ENCODE assay signal across 1 cellular context in the genomic region with DNA sequence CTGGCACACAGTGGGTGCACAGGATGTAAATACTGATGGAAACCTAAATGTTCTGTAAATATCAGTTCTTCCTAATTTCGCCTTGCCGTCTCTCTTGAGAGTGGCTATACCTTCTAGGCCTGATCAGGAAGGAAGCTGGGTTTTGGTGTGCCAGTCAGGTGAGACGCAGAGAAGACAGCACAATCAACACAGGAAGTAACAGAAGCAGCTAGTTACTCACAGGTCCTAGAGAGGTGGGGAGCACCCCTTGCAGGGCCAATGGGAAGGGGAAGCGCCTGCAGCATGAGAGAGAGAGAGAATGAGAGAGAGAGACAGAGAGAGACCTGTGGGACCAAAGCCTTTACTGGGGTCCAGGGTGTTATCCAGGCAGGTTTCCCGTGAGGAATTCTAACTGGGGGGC.
TF ChIP-seq lines count a peak whose summit lies in the region.

No MANE protein-coding gene starts in this region.

TF ChIP-seq in SK-N-SH, 30 proteins besides CTCF, POLR2A, EP300 and RAD21 (continued from another document):
- TF ChIP-seq, protein P1, sequence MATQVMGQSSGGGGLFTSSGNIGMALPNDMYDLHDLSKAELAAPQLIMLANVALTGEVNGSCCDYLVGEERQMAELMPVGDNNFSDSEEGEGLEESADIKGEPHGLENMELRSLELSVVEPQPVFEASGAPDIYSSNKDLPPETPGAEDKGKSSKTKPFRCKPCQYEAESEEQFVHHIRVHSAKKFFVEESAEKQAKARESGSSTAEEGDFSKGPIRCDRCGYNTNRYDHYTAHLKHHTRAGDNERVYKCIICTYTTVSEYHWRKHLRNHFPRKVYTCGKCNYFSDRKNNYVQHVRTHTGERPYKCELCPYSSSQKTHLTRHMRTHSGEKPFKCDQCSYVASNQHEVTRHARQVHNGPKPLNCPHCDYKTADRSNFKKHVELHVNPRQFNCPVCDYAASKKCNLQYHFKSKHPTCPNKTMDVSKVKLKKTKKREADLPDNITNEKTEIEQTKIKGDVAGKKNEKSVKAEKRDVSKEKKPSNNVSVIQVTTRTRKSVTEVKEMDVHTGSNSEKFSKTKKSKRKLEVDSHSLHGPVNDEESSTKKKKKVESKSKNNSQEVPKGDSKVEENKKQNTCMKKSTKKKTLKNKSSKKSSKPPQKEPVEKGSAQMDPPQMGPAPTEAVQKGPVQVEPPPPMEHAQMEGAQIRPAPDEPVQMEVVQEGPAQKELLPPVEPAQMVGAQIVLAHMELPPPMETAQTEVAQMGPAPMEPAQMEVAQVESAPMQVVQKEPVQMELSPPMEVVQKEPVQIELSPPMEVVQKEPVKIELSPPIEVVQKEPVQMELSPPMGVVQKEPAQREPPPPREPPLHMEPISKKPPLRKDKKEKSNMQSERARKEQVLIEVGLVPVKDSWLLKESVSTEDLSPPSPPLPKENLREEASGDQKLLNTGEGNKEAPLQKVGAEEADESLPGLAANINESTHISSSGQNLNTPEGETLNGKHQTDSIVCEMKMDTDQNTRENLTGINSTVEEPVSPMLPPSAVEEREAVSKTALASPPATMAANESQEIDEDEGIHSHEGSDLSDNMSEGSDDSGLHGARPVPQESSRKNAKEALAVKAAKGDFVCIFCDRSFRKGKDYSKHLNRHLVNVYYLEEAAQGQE (IDR thresholded peaks at IDR 0.05; ENCODE audit: low read depth, low read length) = no peak
- TF ChIP-seq, protein P2, sequence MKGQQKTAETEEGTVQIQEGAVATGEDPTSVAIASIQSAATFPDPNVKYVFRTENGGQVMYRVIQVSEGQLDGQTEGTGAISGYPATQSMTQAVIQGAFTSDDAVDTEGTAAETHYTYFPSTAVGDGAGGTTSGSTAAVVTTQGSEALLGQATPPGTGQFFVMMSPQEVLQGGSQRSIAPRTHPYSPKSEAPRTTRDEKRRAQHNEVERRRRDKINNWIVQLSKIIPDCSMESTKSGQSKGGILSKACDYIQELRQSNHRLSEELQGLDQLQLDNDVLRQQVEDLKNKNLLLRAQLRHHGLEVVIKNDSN (IDR thresholded peaks at IDR 0.05; ENCODE audit: borderline replicate concordance, low read depth) = no peak
- TF ChIP-seq, protein P3, sequence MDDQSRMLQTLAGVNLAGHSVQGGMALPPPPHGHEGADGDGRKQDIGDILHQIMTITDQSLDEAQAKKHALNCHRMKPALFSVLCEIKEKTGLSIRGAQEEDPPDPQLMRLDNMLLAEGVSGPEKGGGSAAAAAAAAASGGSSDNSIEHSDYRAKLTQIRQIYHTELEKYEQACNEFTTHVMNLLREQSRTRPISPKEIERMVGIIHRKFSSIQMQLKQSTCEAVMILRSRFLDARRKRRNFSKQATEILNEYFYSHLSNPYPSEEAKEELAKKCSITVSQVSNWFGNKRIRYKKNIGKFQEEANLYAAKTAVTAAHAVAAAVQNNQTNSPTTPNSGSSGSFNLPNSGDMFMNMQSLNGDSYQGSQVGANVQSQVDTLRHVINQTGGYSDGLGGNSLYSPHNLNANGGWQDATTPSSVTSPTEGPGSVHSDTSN (IDR thresholded peaks at IDR 0.05) = no peak
- no peak for TF ChIP-seq YY1 (IDR thresholded peaks at IDR 0.05; ENCODE audit: low read depth)
- TF ChIP-seq MXI1 (IDR thresholded peaks at IDR 0.05; ENCODE audit: low read depth, low read length) = no peak
- no peak for TF ChIP-seq NFIC (IDR thresholded peaks at IDR 0.05; ENCODE audit: borderline replicate concordance)
- TF ChIP-seq TAF1 (IDR thresholded peaks at IDR 0.05; ENCODE audit: borderline replicate concordance, low read depth, low read length) = no peak
- TF ChIP-seq, protein P4, sequence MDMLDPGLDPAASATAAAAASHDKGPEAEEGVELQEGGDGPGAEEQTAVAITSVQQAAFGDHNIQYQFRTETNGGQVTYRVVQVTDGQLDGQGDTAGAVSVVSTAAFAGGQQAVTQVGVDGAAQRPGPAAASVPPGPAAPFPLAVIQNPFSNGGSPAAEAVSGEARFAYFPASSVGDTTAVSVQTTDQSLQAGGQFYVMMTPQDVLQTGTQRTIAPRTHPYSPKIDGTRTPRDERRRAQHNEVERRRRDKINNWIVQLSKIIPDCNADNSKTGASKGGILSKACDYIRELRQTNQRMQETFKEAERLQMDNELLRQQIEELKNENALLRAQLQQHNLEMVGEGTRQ (IDR thresholded peaks at IDR 0.05; ENCODE audit: borderline replicate concordance, low read depth, low read length) = no peak
- no peak for TF ChIP-seq POLR2AphosphoS5 (IDR thresholded peaks at IDR 0.05; ENCODE audit: low read depth, low read length)
- TF ChIP-seq SMC3 (IDR thresholded peaks at IDR 0.05; ENCODE audit: low read depth, low read length) = no peak
- no peak for TF ChIP-seq MEF2A (IDR thresholded peaks at IDR 0.05; ENCODE audit: borderline replicate concordance, low read depth)
- no peak for TF ChIP-seq TEAD4 (IDR thresholded peaks at IDR 0.05; ENCODE audit: borderline replicate concordance, insufficient read depth)
- TF ChIP-seq EZH2phosphoT487 (IDR thresholded peaks at IDR 0.05; ENCODE audit: borderline replicate concordance, low read depth) = no peak
- TF ChIP-seq RFX5 (IDR thresholded peaks at IDR 0.05; ENCODE audit: low read length) = no peak
TF ChIP-seq in SK-N-SH: peak in this region for 0.
